ENCODE assay signal across 7 cellular contexts in the genomic region with DNA sequence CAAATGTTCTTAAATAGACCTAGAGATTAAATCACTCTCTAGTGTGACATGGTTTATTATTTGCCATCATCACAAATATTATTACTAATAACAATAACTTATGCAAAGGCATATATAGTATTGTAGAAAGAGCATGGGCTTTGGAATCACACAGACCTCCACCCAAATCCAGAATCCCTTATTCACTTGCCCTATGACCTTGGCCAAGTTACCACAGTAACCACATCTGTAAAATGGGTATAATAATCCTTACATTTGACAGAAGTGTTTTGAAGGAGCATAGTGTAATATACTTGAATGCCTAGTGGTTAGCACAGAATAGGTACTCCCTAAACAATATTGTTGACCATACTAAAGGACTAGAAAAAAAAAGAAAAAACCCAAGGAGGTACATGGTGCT. TPM values are rescaled to one million over a fixed set of nuclear protein-coding genes. Genes with fewer than 3 reads are reported as not detected.
"Had no signal": no experiment of that assay in that cellular context is flagged by ENCODE, and none has a peak within 500 bp of the region (broad histone marks: within the 10 kb centered on the region; RNA-seq: fewer than 3 reads in every experiment).

No MANE protein-coding gene starts in this region.

- H3K4me2 ChIP-seq: KMS-11 had no signal

- H3K9ac ChIP-seq: KMS-11 had no signal

- DNase-seq: IMR-90, KBM-7, KG1 had no signal

- FAIRE-seq: HTR-8/SVneo had no signal

- H3K27ac ChIP-seq: HL-60, KMS-11 had no signal

RNA-seq across cellular contexts. Expression of a gene that starts 59.2 kb away (rescaled TPM):
- polyA plus RNA-seq: IgD-negative memory B cell had no signal
